Comparison of ENCODE assay signal across 8 cellular contexts in genomic region chr6:20211941-20212391, GRCh38. TPM values are rescaled to one million over a fixed set of nuclear protein-coding genes. Genes with fewer than 3 reads are reported as not detected.
DNase-seq lines count a peak whose midpoint lies in the region; ATAC-seq, FAIRE-seq and TF ChIP-seq lines count a peak whose summit lies in the region.

No MANE protein-coding gene starts in this region.

- H3K9ac ChIP-seq in keratinocyte (ENCODE audit: control insufficient read depth, extremely low read depth, insufficient read depth, low read length) = peak overlapping the region; percentile 88

- CTCF ChIA-PET in GM10248 (lab: Yijun Ruan, JAX) = interaction anchor here (0.9 to 1.7 kb wide), 3 partner anchors 9 to 88 kb away, joined by 3 to 4 read pairs (median 4); no protein-coding TSS in a partner anchor

- no peaks in the 10 kb centered on the region for H4K20me1 ChIP-seq in keratinocyte (ENCODE audit: control insufficient read depth, extremely low read depth, insufficient read depth, low read length)

- DNase-seq in NCI-H1436 (lab: John Stamatoyannopoulos, UW) (peak; percentile 63), NCI-H1436 treated with DMSO at 0.1 percent for 48 hours (lab: John Stamatoyannopoulos, UW) (no peak), NCI-H510A (lab: John Stamatoyannopoulos, UW) (peak; percentile 56), astrocyte of the spinal cord (ENCODE audit: low read depth, low spot score) (no peak), keratinocyte (ENCODE audit: low read depth, low spot score) (no peak), GM10248 (ENCODE audit: extremely low spot score) (no peak)
- peak; percentile 26 for DNase-seq in stimulated activated CD8-positive, alpha-beta memory T cell treated with anti-CD3 and anti-CD28 coated beads, Interleukin-4, amount 100 ng/mL, for 24 hours (ENCODE audit: low read depth)

- H3K79me2 ChIP-seq in keratinocyte (ENCODE audit: control insufficient read depth, insufficient read depth, low read length) = peaks cover 22% of the 10 kb centered on the region

- POLR2A ChIA-PET in GM10248 (lab: Yijun Ruan, JAX) = interaction anchor here (0.5 kb wide), 1 partner anchor 322 kb away, joined by 3 read pairs; no protein-coding TSS in a partner anchor

- TF ChIP-seq CTCF in astrocyte of the spinal cord (IDR thresholded peaks at IDR 0.05; ENCODE audit: low read depth, low read length) = no peak
- TF ChIP-seq CTCF in keratinocyte (optimal IDR thresholded peaks at IDR 0.05 in 1 of 3, IDR thresholded peaks at IDR 0.05 in 1 of 3, conservative IDR thresholded peaks at IDR 0.05 in 1 of 3; ENCODE audit: extremely low read depth in 1 of 3, insufficient read depth in 2 of 3, low read length in 3 of 3) = peak in 1 of 3 experiments; percentile 23
- TF ChIP-seq CTCF in GM10248 (IDR thresholded peaks at IDR 0.05; ENCODE audit: control extremely low read depth, extremely low read depth, low read depth, missing control alignments) = no peak

- H3K9me3 ChIP-seq in keratinocyte (ENCODE audit: control insufficient read depth, low read depth, low read length) = no peaks in the 10 kb centered on the region

- ATAC-seq in HG02870 (IDR thresholded peaks at IDR 0.05; ENCODE audit: unreplicated experiment) = peak; percentile 24

- peaks cover 27% of the 10 kb centered on the region for H3K4me1 ChIP-seq in keratinocyte (ENCODE audit: control insufficient read depth, extremely low read depth, insufficient read depth, low read length)

- H2AFZ ChIP-seq in keratinocyte (ENCODE audit: control insufficient read depth, low read length) = peak overlapping the region; percentile 94

- in situ Hi-C loops in astrocyte of the spinal cord (cut with HindIII; ENCODE audit: low sequenced_read_pairs) = no loop called here

- FAIRE-seq in keratinocyte (lab: Jason Lieb, UNC) = no peak

- dilution Hi-C loops in keratinocyte (cut with MboI; ENCODE audit: extremely low pct_ligation_motif_present, low sequenced_read_pairs) = no loop called here

- no peaks in the 10 kb centered on the region for H3K27me3 ChIP-seq in keratinocyte (ENCODE audit: control insufficient read depth, extremely low read depth, insufficient read depth, low read length)

- no peaks in the 10 kb centered on the region for H3K36me3 ChIP-seq in keratinocyte (ENCODE audit: control insufficient read depth in 2 of 2, extremely low read depth in 1 of 2, insufficient read depth in 2 of 2, low read length in 2 of 2)

- H3K4me3 ChIP-seq in astrocyte of the spinal cord (ENCODE audit: low read depth, low read length) (peak overlapping the region; percentile 61), keratinocyte (ENCODE audit: control insufficient read depth in 2 of 3, extremely low read depth in 1 of 3, insufficient read depth in 2 of 3, low read depth in 1 of 3, low read length in 3 of 3) (peak overlapping the region; percentile 71 to 87 (median 78))

- H3K9me1 ChIP-seq in keratinocyte (ENCODE audit: control insufficient read depth, extremely low read depth, insufficient read depth, low read length) = no peaks in the 10 kb centered on the region

- peak overlapping the region; percentile 99 for H3K4me2 ChIP-seq in keratinocyte (ENCODE audit: control insufficient read depth, extremely low read depth, insufficient read depth, low read depth, low read length)

- H3K27ac ChIP-seq in keratinocyte (ENCODE audit: control insufficient read depth, insufficient read depth, low read length) = peak overlapping the region; percentile 94

RNA-seq across cellular contexts. Expression of gene MBOAT1, which starts 0.3 kb away (rescaled TPM):
- polyA plus RNA-seq in keratinocyte = 2.2 to 5.7 TPM (median 4.9 TPM) in 3 replicates
- polyA plus RNA-seq in keratinocyte (2011; ENCODE audit: low read depth) = 0.72 TPM
- 0.62 and 1.7 TPM in 2 replicates for polyA plus RNA-seq in keratinocyte (2011; cell fraction: cytosol; rRNA removed)
- 6.8 and 8.3 TPM in 2 replicates for polyA plus RNA-seq in keratinocyte (2011; cell fraction: nucleus; rRNA removed)
- 1.1 and 4.1 TPM in 2 replicates for polyA plus RNA-seq in keratinocyte (2012; ENCODE audit: low replicate concordance)
- 3.4 to 12.9 TPM (median 6.6 TPM) in 3 replicates for polyA minus RNA-seq in keratinocyte
- polyA minus RNA-seq in keratinocyte (2011; cell fraction: cytosol; rRNA and poly(A)+ RNA removed) = 2.9 TPM
- 4.2 and 8.5 TPM in 2 replicates for polyA minus RNA-seq in keratinocyte (2011; cell fraction: nucleus; rRNA and poly(A)+ RNA removed)

Comparison
In these comparisons a context has a peak if more than half of its experiments do, and no peak if none do; other contexts are left out.
1. DNase-seq: peak in NCI-H1436 (single experiment), NCI-H510A (single experiment) and stimulated activated CD8-positive, alpha-beta memory T cell treated with anti-CD3 and anti-CD28 coated beads, Interleukin-4, amount 100 ng/mL, for 24 hours (single experiment); none in NCI-H1436 treated with DMSO at 0.1 percent for 48 hours (single experiment), astrocyte of the spinal cord (single experiment), keratinocyte (single experiment) and GM10248 (single experiment).